Comparison of ENCODE assay signal across 16 cellular contexts in genomic region chr10:14673189-14673947, GRCh38.
DNase-seq lines count a peak whose midpoint lies in the region; ATAC-seq and TF ChIP-seq lines count a peak whose summit lies in the region.
"Had no signal": no experiment of that assay in that cellular context is flagged by ENCODE, and none has a peak within 500 bp of the region (broad histone marks: within the 10 kb centered on the region; RNA-seq: fewer than 3 reads in every experiment).

No MANE protein-coding gene starts in this region.

- POLR2A ChIA-PET in OCI-LY7 (lab: Charles Lee) (interaction anchor here (0.6 to 1.5 kb wide), 3 partner anchors 9 to 109 kb away, joined by 3 read pairs; no protein-coding TSS in a partner anchor), T-cell (lab: Charles Lee) (interaction anchor here in 1 of 2 donors (0.6 kb wide), 1 partner anchor 150 kb away, joined by 3 read pairs; no protein-coding TSS in a partner anchor)

- H3K4me3 Mint-ChIP-seq in GM23338 (no peak overlapping the region; the same call in 2 of the 3 replicates), endodermal cell (peak overlapping the region; percentile 27), progenitor cell of endocrine pancreas (ENCODE audit: low read depth) (peak overlapping the region; percentile 35), T-cell (no peak overlapping the region)

- H3K4me2 ChIP-seq in GM23338: peak overlapping the region; percentile 34; the same call in 1 of the 2 replicates
- H3K4me2 ChIP-seq in OCI-LY7 (ENCODE audit: low read length): peak overlapping the region; percentile 64
- H3K4me2 ChIP-seq: BLaER1 had no signal

- no TSS peak for BruUV-seq in OCI-LY7 (replicated peaks; lab: Mats Ljungman, UMichigan)

- H3K36me3 ChIP-seq in GM23338 (ENCODE audit: insufficient read depth) (no peaks in the 10 kb centered on the region), OCI-LY7 (ENCODE audit: insufficient read depth, low read length) (peaks cover 3% of the 10 kb centered on the region; the same call in 1 of the 2 replicates), endodermal cell (ENCODE audit: control insufficient read depth, insufficient read depth, low read length) (no peaks in the 10 kb centered on the region)
- H3K36me3 ChIP-seq: BLaER1, sigmoid colon had no signal

- ATAC-seq in GM23338: no peak
- no peak for ATAC-seq in sciatic nerve
- no peak for ATAC-seq in HG02981 (IDR thresholded peaks at IDR 0.05; ENCODE audit: unreplicated experiment)
- no peak for ATAC-seq in T-cell (replicated peaks in 1 of 4)

- intact Hi-C loops in OCI-LY7 (cut with micrococcal nuclease; ENCODE audit: unreplicated experiment): no loop called here
- intact Hi-C loops in sciatic nerve (cut with DNase I): no loop called here

- H3K27me3 ChIP-seq in GM23338 (ENCODE audit: insufficient read depth): no peaks in the 10 kb centered on the region
- H3K27me3 ChIP-seq in endodermal cell (ENCODE audit: control insufficient read depth, insufficient read depth, low read length, poor library complexity, severe bottlenecking): no peaks in the 10 kb centered on the region
- H3K27me3 ChIP-seq: BLaER1, sigmoid colon had no signal

- no peak overlapping the region for H3K9ac ChIP-seq in endodermal cell (ENCODE audit: extremely low read depth, low read length, poor library complexity, severe bottlenecking)
- H3K9ac ChIP-seq: BLaER1 had no signal

- no peak for DNase-seq in GM23338 (ENCODE audit: low spot score)
- no peak for DNase-seq in OCI-LY7 (ENCODE audit: low spot score)
- no peak for DNase-seq in endodermal cell
- DNase-seq in progenitor cell of endocrine pancreas (ENCODE audit: low spot score, unreplicated experiment): no peak
- no peak for DNase-seq in sciatic nerve (ENCODE audit: low spot score)
- no peak for DNase-seq in AG08396 (ENCODE audit: low spot score)
- DNase-seq in T-cell: no peak
- DNase-seq: activated gamma-delta T cell, DMS53, mammary epithelial cell, NCI-H1436, NCI-H345, sigmoid colon had no signal

- H3K9me2 ChIP-seq in GM23338 (ENCODE audit: insufficient read depth): no peaks in the 10 kb centered on the region
- H3K9me2 ChIP-seq in OCI-LY7 (ENCODE audit: insufficient read depth, low read length): no peaks in the 10 kb centered on the region

- H4K20me1 ChIP-seq in GM23338 (replicated peaks; ENCODE audit: insufficient read depth): no peaks in the 10 kb centered on the region
- H4K20me1 ChIP-seq in OCI-LY7 (ENCODE audit: insufficient read depth, low read length): no peaks in the 10 kb centered on the region
- H4K20me1 ChIP-seq: BLaER1 had no signal

- peaks cover 5% of the 10 kb centered on the region; the same call in 1 of the 2 replicates for H3K9me3 ChIP-seq in OCI-LY7 (ENCODE audit: low read length)
- H3K9me3 ChIP-seq in endodermal cell (ENCODE audit: control insufficient read depth, low read length): no peaks in the 10 kb centered on the region
- H3K9me3 ChIP-seq: sigmoid colon had no signal

- CTCF ChIA-PET in OCI-LY7 (lab: Charles Lee; ENCODE audit: unreplicated experiment) (no interaction called here), T-cell (lab: Charles Lee) (no interaction called here)

- H3K27me3 Mint-ChIP-seq in GM23338 (ENCODE audit: insufficient read depth, low read depth, poor library complexity) (no peaks in the 10 kb centered on the region), endodermal cell (ENCODE audit: insufficient read depth) (peaks cover 2% of the 10 kb centered on the region), progenitor cell of endocrine pancreas (no peaks in the 10 kb centered on the region), T-cell (no peaks in the 10 kb centered on the region)

- no peak overlapping the region for H3K4me3 ChIP-seq in GM23338
- H3K4me3 ChIP-seq in OCI-LY7 (ENCODE audit: low read depth, low read length, poor library complexity, severe bottlenecking): peak overlapping the region; percentile 40
- no peak overlapping the region for H3K4me3 ChIP-seq in endodermal cell (ENCODE audit: low read length)
- H3K4me3 ChIP-seq: BLaER1 had no signal

- H3K4me1 ChIP-seq in GM23338 (ENCODE audit: insufficient read depth): peaks cover 22% of the 10 kb centered on the region
- H3K4me1 ChIP-seq in OCI-LY7 (ENCODE audit: insufficient read depth, low read length, poor library complexity, severe bottlenecking): peaks cover 28% of the 10 kb centered on the region
- peaks cover 10% of the 10 kb centered on the region for H3K4me1 ChIP-seq in endodermal cell (ENCODE audit: control insufficient read depth, insufficient read depth, low read length)
- H3K4me1 ChIP-seq: BLaER1 had no signal

- TF ChIP-seq CTCF in GM23338 (conservative IDR thresholded peaks at IDR 0.05; ENCODE audit: low read depth in 2 of 2): no peak
- no peak for TF ChIP-seq CTCF in OCI-LY7 (conservative IDR thresholded peaks at IDR 0.05; ENCODE audit: low read length)
- no peak for TF ChIP-seq CTCF in endodermal cell (conservative IDR thresholded peaks at IDR 0.05)
- no peak for TF ChIP-seq CTCF in progenitor cell of endocrine pancreas (IDR thresholded peaks at IDR 0.05; ENCODE audit: unreplicated experiment)

- H3K9me3 Mint-ChIP-seq in GM23338 (peaks cover 4% of the 10 kb centered on the region; the same call in 2 of the 3 replicates), endodermal cell (peaks cover 3% of the 10 kb centered on the region), progenitor cell of endocrine pancreas (ENCODE audit: low read depth) (no peaks in the 10 kb centered on the region), T-cell (no peaks in the 10 kb centered on the region)

- H3K27ac ChIP-seq in GM23338 (ENCODE audit: low read depth) (no peak overlapping the region), OCI-LY7 (ENCODE audit: low read depth, low read length, poor library complexity, severe bottlenecking) (no peak overlapping the region), endodermal cell (ENCODE audit: low read depth, low read length) (no peak overlapping the region)
- H3K27ac ChIP-seq: BLaER1 had no signal

- H3K36me3 Mint-ChIP-seq in GM23338 (ENCODE audit: low read depth): 0 out of 3 replicates have a peak, but pooled peaks cover 3% of the 10 kb centered on the region
- no peaks in the 10 kb centered on the region for H3K36me3 Mint-ChIP-seq in endodermal cell (ENCODE audit: low read depth)
- H3K36me3 Mint-ChIP-seq in progenitor cell of endocrine pancreas (ENCODE audit: insufficient read depth): no peaks in the 10 kb centered on the region
- no peaks in the 10 kb centered on the region for H3K36me3 Mint-ChIP-seq in T-cell
- H3K36me3 Mint-ChIP-seq: WTC11 had no signal

- no peaks in the 10 kb centered on the region for H3K79me2 ChIP-seq in GM23338 (replicated peaks; ENCODE audit: insufficient read depth)
- H3K79me2 ChIP-seq in OCI-LY7 (ENCODE audit: insufficient read depth, low read depth, low read length): no peaks in the 10 kb centered on the region

- H2AFZ ChIP-seq in GM23338 (no peak overlapping the region), OCI-LY7 (ENCODE audit: low read length) (peak overlapping the region; percentile 97)

- H3F3A ChIP-seq in GM23338 (replicated peaks; ENCODE audit: low read depth): no peaks in the 10 kb centered on the region

- H3K4me1 Mint-ChIP-seq in GM23338 (peaks cover 24% of the 10 kb centered on the region), endodermal cell (peaks cover 39% of the 10 kb centered on the region), progenitor cell of endocrine pancreas (ENCODE audit: low read depth) (peaks cover 47% of the 10 kb centered on the region), T-cell (peaks cover 8 to 26% (median 11%) of the 10 kb centered on the region in 3 donors)

- WGBS in endodermal cell (ENCODE audit: insufficient coverage in 1 of 2, insufficient read length in 1 of 2), 2 experiments: 86 to 94% methylated on average over 6 to 9 of the region's 9 CpGs

- H3K27ac Mint-ChIP-seq in GM23338: no peak overlapping the region
- no peak overlapping the region for H3K27ac Mint-ChIP-seq in endodermal cell
- H3K27ac Mint-ChIP-seq in progenitor cell of endocrine pancreas: peak overlapping the region; percentile 95
- H3K27ac Mint-ChIP-seq in T-cell: no peak overlapping the region
- H3K27ac Mint-ChIP-seq: WTC11 had no signal

TF ChIP-seq in GM23338, 12 proteins besides CTCF, POLR2A, EP300 and RAD21 (continues in another document):
- TF ChIP-seq EZH2 (IDR thresholded peaks at IDR 0.05; ENCODE audit: low read depth, unreplicated experiment) (no peak), EZH2phosphoT487 (IDR thresholded peaks at IDR 0.05; ENCODE audit: unreplicated experiment) (no peak), ZNF114 (CRISPR knock-in tag; IDR thresholded peaks at IDR 0.05) (no peak), STAT1 (IDR thresholded peaks at IDR 0.05; ENCODE audit: unreplicated experiment) (no peak), POLR2AphosphoS5 (IDR thresholded peaks at IDR 0.05; ENCODE audit: low read depth) (no peak), ZNF331 (CRISPR knock-in tag; IDR thresholded peaks at IDR 0.05; ENCODE audit: low read depth) (no peak), REST (IDR thresholded peaks at IDR 0.05; ENCODE audit: unreplicated experiment) (no peak)

Comparison
In these comparisons a context has a peak if more than half of its experiments do, and no peak if none do; other contexts are left out.
1. H3K4me3 Mint-ChIP-seq: peak in endodermal cell (single experiment) and progenitor cell of endocrine pancreas (single experiment); none in GM23338 (single experiment) and T-cell (0 of 3).